ENCODE assay signal across 1 cellular context in the genomic region with DNA sequence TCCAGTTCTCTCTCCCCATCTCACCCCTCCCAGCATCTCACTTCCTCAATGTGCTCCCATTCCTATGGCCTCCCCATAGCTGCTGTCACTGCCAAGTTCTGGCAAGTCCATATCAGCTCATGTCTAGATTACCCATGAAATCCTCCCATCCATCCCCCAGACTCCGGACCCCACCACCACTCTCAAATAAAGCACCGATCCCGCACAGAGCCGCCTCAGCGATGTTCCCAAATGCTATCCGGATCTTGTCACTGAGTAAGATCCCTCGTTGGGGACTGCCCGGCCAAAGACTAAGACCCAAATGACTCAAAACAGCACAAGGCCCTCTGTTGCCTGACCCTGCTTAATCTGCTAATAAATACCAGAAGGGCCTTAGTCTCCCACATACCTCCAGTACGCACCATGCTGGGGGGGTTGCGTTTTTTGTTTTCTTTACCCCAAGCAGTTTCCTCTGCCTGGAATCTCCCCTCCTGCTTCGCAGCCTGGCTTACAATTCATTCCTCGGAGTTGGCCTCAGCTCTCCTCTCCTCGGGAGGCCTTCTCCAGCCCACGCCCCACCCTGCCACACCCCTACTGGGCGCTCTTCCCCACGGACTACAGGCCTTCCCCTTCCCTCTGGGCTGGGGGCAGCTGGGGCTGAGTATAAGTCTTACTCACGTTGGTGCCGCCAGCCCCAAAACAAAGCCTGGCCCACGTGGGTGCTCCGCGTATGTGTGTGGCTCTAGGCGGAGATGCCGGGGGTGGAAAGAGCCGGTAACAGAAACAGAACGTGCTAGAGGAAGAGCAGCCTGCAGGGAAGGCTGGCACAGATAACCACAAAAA.
TF ChIP-seq lines count a peak whose summit lies in the region.

No MANE protein-coding gene starts in this region.

TF ChIP-seq in GM12878, 131 proteins besides CTCF, POLR2A, EP300 and RAD21 (continued from another document):
- TF ChIP-seq NFXL1 (IDR thresholded peaks at IDR 0.05; ENCODE audit: borderline replicate concordance), result no peak
- TF ChIP-seq MXI1 (IDR thresholded peaks at IDR 0.05; ENCODE audit: low read depth, low read length), result peak; percentile 97
- no peak for TF ChIP-seq NFYA (IDR thresholded peaks at IDR 0.05; ENCODE audit: borderline replicate concordance, low read depth, low read length)
- TF ChIP-seq, protein P1, sequence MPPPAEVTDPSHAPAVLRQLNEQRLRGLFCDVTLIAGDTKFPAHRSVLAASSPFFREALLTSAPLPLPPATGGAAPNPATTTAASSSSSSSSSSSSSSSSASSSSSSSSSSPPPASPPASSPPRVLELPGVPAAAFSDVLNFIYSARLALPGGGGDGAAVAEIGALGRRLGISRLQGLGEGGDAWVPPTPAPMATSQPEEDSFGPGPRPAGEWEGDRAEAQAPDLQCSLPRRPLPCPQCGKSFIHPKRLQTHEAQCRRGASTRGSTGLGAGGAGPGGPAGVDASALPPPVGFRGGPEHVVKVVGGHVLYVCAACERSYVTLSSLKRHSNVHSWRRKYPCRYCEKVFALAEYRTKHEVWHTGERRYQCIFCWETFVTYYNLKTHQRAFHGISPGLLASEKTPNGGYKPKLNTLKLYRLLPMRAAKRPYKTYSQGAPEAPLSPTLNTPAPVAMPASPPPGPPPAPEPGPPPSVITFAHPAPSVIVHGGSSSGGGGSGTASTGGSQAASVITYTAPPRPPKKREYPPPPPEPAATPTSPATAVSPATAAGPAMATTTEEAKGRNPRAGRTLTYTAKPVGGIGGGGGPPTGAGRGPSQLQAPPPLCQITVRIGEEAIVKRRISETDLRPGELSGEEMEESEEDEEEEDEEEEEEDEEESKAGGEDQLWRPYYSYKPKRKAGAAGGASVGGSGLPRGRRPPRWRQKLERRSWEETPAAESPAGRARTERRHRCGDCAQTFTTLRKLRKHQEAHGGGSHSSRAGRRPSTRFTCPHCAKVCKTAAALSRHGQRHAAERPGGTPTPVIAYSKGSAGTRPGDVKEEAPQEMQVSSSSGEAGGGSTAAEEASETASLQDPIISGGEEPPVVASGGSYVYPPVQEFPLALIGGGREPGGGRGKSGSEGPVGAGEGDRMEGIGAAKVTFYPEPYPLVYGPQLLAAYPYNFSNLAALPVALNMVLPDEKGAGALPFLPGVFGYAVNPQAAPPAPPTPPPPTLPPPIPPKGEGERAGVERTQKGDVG (CRISPR knock-in tag; IDR thresholded peaks at IDR 0.05), result 0 out of 2 replicates have a peak, but pooled peaks have one; percentile 27
- TF ChIP-seq, protein P2, sequence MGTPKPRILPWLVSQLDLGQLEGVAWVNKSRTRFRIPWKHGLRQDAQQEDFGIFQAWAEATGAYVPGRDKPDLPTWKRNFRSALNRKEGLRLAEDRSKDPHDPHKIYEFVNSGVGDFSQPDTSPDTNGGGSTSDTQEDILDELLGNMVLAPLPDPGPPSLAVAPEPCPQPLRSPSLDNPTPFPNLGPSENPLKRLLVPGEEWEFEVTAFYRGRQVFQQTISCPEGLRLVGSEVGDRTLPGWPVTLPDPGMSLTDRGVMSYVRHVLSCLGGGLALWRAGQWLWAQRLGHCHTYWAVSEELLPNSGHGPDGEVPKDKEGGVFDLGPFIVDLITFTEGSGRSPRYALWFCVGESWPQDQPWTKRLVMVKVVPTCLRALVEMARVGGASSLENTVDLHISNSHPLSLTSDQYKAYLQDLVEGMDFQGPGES (IDR thresholded peaks at IDR 0.05), result no peak
- TF ChIP-seq IKZF1 (conservative IDR thresholded peaks at IDR 0.05), result peak; percentile 68
- TF ChIP-seq, protein P3, sequence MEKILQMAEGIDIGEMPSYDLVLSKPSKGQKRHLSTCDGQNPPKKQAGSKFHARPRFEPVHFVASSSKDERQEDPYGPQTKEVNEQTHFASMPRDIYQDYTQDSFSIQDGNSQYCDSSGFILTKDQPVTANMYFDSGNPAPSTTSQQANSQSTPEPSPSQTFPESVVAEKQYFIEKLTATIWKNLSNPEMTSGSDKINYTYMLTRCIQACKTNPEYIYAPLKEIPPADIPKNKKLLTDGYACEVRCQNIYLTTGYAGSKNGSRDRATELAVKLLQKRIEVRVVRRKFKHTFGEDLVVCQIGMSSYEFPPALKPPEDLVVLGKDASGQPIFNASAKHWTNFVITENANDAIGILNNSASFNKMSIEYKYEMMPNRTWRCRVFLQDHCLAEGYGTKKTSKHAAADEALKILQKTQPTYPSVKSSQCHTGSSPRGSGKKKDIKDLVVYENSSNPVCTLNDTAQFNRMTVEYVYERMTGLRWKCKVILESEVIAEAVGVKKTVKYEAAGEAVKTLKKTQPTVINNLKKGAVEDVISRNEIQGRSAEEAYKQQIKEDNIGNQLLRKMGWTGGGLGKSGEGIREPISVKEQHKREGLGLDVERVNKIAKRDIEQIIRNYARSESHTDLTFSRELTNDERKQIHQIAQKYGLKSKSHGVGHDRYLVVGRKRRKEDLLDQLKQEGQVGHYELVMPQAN (conservative IDR thresholded peaks at IDR 0.05), result peak; percentile 80; the same call in 1 of the 2 replicates
- TF ChIP-seq, protein P4, sequence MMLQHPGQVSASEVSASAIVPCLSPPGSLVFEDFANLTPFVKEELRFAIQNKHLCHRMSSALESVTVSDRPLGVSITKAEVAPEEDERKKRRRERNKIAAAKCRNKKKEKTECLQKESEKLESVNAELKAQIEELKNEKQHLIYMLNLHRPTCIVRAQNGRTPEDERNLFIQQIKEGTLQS (IDR thresholded peaks at IDR 0.05; ENCODE audit: borderline replicate concordance, extremely low read depth, low read depth, low read length), result no peak
- TF ChIP-seq BHLHE40 (IDR thresholded peaks at IDR 0.05; ENCODE audit: borderline replicate concordance in 1 of 2, low read depth in 2 of 2, low read length in 1 of 2), result peak; percentile 31 to 69; a peak in 1 of 4 replicates
- peak; percentile 76 for TF ChIP-seq SIN3A (IDR thresholded peaks at IDR 0.05; ENCODE audit: low read depth, low read length)
- 0 out of 3 replicates have a peak, but pooled peaks have one; percentile 9 for TF ChIP-seq POU2F2 (IDR thresholded peaks at IDR 0.05; ENCODE audit: borderline replicate concordance, low read depth, low read length)
- TF ChIP-seq IRF4 (IDR thresholded peaks at IDR 0.05; ENCODE audit: low read depth, low read length), result peak; percentile 87
- TF ChIP-seq ZZZ3 (IDR thresholded peaks at IDR 0.05; ENCODE audit: control insufficient read depth, insufficient read length, low read depth), result no peak
- no peak for TF ChIP-seq KAT2A (conservative IDR thresholded peaks at IDR 0.05; ENCODE audit: control insufficient read depth, low read depth, low read length)
- 0 out of 2 replicates have a peak, but pooled peaks have one; percentile 48 for TF ChIP-seq NBN (IDR thresholded peaks at IDR 0.05)
- TF ChIP-seq, protein P5, sequence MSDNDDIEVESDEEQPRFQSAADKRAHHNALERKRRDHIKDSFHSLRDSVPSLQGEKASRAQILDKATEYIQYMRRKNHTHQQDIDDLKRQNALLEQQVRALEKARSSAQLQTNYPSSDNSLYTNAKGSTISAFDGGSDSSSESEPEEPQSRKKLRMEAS (IDR thresholded peaks at IDR 0.05; ENCODE audit: low read depth, low read length), result peak; percentile 78; the same call in 1 of the 2 replicates
- peak; percentile 47; the same call in 1 of the 2 replicates for TF ChIP-seq JUNB (IDR thresholded peaks at IDR 0.05)
- TF ChIP-seq BCL11A (IDR thresholded peaks at IDR 0.05; ENCODE audit: low read depth, low read length), result peak; percentile 65
- TF ChIP-seq, protein P6, sequence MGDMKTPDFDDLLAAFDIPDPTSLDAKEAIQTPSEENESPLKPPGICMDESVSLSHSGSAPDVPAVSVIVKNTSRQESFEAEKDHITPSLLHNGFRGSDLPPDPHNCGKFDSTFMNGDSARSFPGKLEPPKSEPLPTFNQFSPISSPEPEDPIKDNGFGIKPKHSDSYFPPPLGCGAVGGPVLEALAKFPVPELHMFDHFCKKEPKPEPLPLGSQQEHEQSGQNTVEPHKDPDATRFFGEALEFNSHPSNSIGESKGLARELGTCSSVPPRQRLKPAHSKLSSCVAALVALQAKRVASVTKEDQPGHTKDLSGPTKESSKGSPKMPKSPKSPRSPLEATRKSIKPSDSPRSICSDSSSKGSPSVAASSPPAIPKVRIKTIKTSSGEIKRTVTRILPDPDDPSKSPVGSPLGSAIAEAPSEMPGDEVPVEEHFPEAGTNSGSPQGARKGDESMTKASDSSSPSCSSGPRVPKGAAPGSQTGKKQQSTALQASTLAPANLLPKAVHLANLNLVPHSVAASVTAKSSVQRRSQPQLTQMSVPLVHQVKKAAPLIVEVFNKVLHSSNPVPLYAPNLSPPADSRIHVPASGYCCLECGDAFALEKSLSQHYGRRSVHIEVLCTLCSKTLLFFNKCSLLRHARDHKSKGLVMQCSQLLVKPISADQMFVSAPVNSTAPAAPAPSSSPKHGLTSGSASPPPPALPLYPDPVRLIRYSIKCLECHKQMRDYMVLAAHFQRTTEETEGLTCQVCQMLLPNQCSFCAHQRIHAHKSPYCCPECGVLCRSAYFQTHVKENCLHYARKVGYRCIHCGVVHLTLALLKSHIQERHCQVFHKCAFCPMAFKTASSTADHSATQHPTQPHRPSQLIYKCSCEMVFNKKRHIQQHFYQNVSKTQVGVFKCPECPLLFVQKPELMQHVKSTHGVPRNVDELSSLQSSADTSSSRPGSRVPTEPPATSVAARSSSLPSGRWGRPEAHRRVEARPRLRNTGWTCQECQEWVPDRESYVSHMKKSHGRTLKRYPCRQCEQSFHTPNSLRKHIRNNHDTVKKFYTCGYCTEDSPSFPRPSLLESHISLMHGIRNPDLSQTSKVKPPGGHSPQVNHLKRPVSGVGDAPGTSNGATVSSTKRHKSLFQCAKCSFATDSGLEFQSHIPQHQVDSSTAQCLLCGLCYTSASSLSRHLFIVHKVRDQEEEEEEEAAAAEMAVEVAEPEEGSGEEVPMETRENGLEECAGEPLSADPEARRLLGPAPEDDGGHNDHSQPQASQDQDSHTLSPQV (IDR thresholded peaks at IDR 0.05), result no peak
- TF ChIP-seq YY1 (IDR thresholded peaks at IDR 0.05; ENCODE audit: low read depth, low read length), result 0 out of 2 replicates have a peak, but pooled peaks have one; percentile 9
- peak; percentile 44 for TF ChIP-seq NR2F1 (conservative IDR thresholded peaks at IDR 0.05)
- no peak; the same call in 1 of the 2 replicates for TF ChIP-seq POLR2AphosphoS5 (IDR thresholded peaks at IDR 0.05; ENCODE audit: low read length)
TF ChIP-seq in GM12878: peak in this region for 24.
